Comparison of ENCODE assay signal across 9 cellular contexts in the genomic region with DNA sequence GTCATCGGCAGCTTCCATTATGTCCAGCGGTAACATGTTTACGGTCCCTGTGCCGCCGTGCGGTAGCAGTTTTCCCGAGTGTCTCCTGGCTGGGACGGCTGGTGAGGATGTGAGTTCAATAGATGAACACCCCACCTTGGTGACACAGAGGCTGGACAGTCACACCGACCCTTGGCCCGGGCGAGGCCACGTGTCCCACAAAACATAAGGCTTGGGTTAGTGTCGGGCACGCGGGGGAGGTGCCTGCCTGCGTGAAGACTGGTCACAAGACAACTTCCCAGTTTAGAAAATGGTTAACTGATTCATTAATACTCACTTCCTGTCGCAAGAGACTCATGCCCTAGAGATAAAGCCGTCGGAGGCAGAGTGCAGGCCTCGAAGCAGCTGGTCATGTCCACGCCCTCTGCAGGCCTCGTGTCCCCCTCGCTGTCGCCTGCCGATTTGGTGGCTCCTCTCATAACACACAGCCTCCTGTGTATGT. TPM values are rescaled to one million over a fixed set of nuclear protein-coding genes. Genes with fewer than 3 reads are reported as not detected.
A peak's percentile ranks its signal among the peaks of the same experiment; 100 is the strongest.
DNase-seq lines count a peak whose midpoint lies in the region; ATAC-seq and TF ChIP-seq lines count a peak whose summit lies in the region.
"Had no signal": no experiment of that assay in that cellular context is flagged by ENCODE, and none has a peak within 500 bp of the region (broad histone marks: within the 10 kb centered on the region; RNA-seq: fewer than 3 reads in every experiment).

No MANE protein-coding gene starts in this region.

- H3K9me3 Mint-ChIP-seq in Caco-2 (ENCODE audit: unreplicated experiment): no peaks in the 10 kb centered on the region

- TF ChIP-seq CTCF in Caco-2 (IDR thresholded peaks at IDR 0.05; ENCODE audit: insufficient read depth in 1 of 2, low read depth in 1 of 2, low read length in 1 of 2, severe bottlenecking in 1 of 2, unreplicated experiment in 1 of 2) (peak in 1 of 2 experiments; percentile 31), left ventricle myocardium inferior (IDR thresholded peaks at IDR 0.05; ENCODE audit: borderline replicate concordance) (peak; percentile 13), GM10266 (IDR thresholded peaks at IDR 0.05; ENCODE audit: control insufficient read depth, insufficient read depth, low read depth, missing control alignments) (no peak)

- peak; percentile 62 to 90 for DNase-seq in Caco-2
- DNase-seq in activated CD8-positive, alpha-beta memory T cell treated with anti-CD3 and anti-CD28 coated beads, Interleukin-2, amount 50 U/mL, for 48 hours: peak; percentile 59
- DNase-seq in left ventricle myocardium inferior: no peak
- DNase-seq in stimulated activated CD4-positive, alpha-beta T cell treated with anti-CD3 and anti-CD28 coated beads, Interleukin-4, amount 100 ng/mL, for 24 hours: peak; percentile 37
- DNase-seq in NCI-H1436 treated with DMSO at 0.1 percent for 48 hours (lab: John Stamatoyannopoulos, UW): no peak
- DNase-seq in NCI-H2171 (lab: John Stamatoyannopoulos, UW): no peak
- no peak for DNase-seq in GM10266 (ENCODE audit: extremely low spot score)

- H3K27me3 ChIP-seq in Caco-2 (replicated peaks; ENCODE audit: control insufficient read depth, insufficient read depth, low read length) (no peaks in the 10 kb centered on the region), left ventricle myocardium inferior (ENCODE audit: low read depth) (no peaks in the 10 kb centered on the region)

- intact Hi-C loops in Caco-2 (cut with micrococcal nuclease; ENCODE audit: unreplicated experiment): loop anchor here (10.0 kb wide), 1 partner anchor 50 kb away; no protein-coding TSS in a partner anchor
- intact Hi-C loops in left ventricle myocardium inferior (cut with micrococcal nuclease): no loop called here

- H3K4me1 ChIP-seq in Caco-2 (peaks cover 22% of the 10 kb centered on the region), left ventricle myocardium inferior (peaks cover 32% of the 10 kb centered on the region)

- H3K4me3 ChIP-seq in Caco-2 (ENCODE audit: low read depth, low read length) (no peak overlapping the region), left ventricle myocardium inferior (no peak overlapping the region)

- no peaks in the 10 kb centered on the region for H3K36me3 Mint-ChIP-seq in Caco-2 (ENCODE audit: insufficient read depth, unreplicated experiment)

- peaks cover 20% of the 10 kb centered on the region for H3K4me1 Mint-ChIP-seq in Caco-2 (ENCODE audit: low read depth, unreplicated experiment)

- H3K36me3 ChIP-seq in Caco-2 (ENCODE audit: control insufficient read depth, insufficient read depth, low read length): no peaks in the 10 kb centered on the region
- H3K36me3 ChIP-seq in left ventricle myocardium inferior: no peaks in the 10 kb centered on the region

- no TSS peak for BruUV-seq in Caco-2 (replicated peaks; lab: Mats Ljungman, UMichigan)

- CTCF ChIA-PET in Caco-2 (lab: Charles Lee): no interaction called here

- peak overlapping the region; percentile 60 for H3K4me3 Mint-ChIP-seq in Caco-2 (ENCODE audit: unreplicated experiment)

- POLR2A ChIA-PET in Caco-2 (lab: Charles Lee): no interaction called here

- peak; percentile 81 for ATAC-seq in HG03378 (IDR thresholded peaks at IDR 0.05; ENCODE audit: unreplicated experiment)

- H3K27ac Mint-ChIP-seq in Caco-2 (ENCODE audit: unreplicated experiment): peak overlapping the region; percentile 86

- no peaks in the 10 kb centered on the region for H3K27me3 Mint-ChIP-seq in Caco-2 (ENCODE audit: insufficient read depth, unreplicated experiment)

- H3K9me3 ChIP-seq in Caco-2 (no peaks in the 10 kb centered on the region), left ventricle myocardium inferior (replicated peaks) (no peaks in the 10 kb centered on the region)

- peak overlapping the region; percentile 39 for H3K27ac ChIP-seq in left ventricle myocardium inferior (replicated peaks)
- H3K27ac ChIP-seq: KMS-11 had no signal

RNA-seq across cellular contexts. Expression of a gene that starts 17.2 kb away (rescaled TPM):
- total RNA-seq in Caco-2 (2022) (0.88 and 0.95 TPM in 2 replicates), left ventricle myocardium inferior (9.5 TPM)

Comparison
In these comparisons a context has a peak if more than half of its experiments do, and no peak if none do; other contexts are left out.
1. DNase-seq: peak in Caco-2 (2 of 2), activated CD8-positive, alpha-beta memory T cell treated with anti-CD3 and anti-CD28 coated beads, Interleukin-2, amount 50 U/mL, for 48 hours (single experiment) and stimulated activated CD4-positive, alpha-beta T cell treated with anti-CD3 and anti-CD28 coated beads, Interleukin-4, amount 100 ng/mL, for 24 hours (single experiment); none in left ventricle myocardium inferior (single experiment), NCI-H1436 treated with DMSO at 0.1 percent for 48 hours (single experiment), NCI-H2171 (single experiment) and GM10266 (single experiment).